In genomic region chr12:98743362-98743953, GRCh38 we compare ENCODE assay signal across 8 cellular contexts.
DNase-seq lines count a peak whose midpoint lies in the region; ATAC-seq and TF ChIP-seq lines count a peak whose summit lies in the region.

No MANE protein-coding gene starts in this region.

- no peaks in the 10 kb centered on the region for H3K9me2 ChIP-seq in hepatocyte (replicated peaks; ENCODE audit: insufficient read depth)

- no peak overlapping the region for H2AFZ ChIP-seq in hepatocyte

- no peak overlapping the region for H3K4me2 ChIP-seq in hepatocyte

- H3K27ac ChIP-seq in VCaP (no peak overlapping the region), hepatocyte (no peak overlapping the region), sigmoid colon (no peak overlapping the region)

- peak; percentile 51 for ATAC-seq in GM18517 (IDR thresholded peaks at IDR 0.05; ENCODE audit: unreplicated experiment)
- ATAC-seq in HG03571 (IDR thresholded peaks at IDR 0.05; ENCODE audit: unreplicated experiment), result peak; percentile 54

- TF ChIP-seq CTCF in AG09319 (IDR thresholded peaks at IDR 0.05; ENCODE audit: low read depth, low read length) (peak; percentile 34), VCaP (conservative IDR thresholded peaks at IDR 0.05) (peak; percentile 50), hepatocyte (IDR thresholded peaks at IDR 0.05; ENCODE audit: poor library complexity) (peak; percentile 33), sigmoid colon (IDR thresholded peaks at IDR 0.05) (no peak)

- no peak for DNase-seq in AG09319 (ENCODE audit: extremely low read depth, low read depth)
- DNase-seq in hepatocyte (ENCODE audit: low spot score), result no peak
- no peak for DNase-seq in NCI-H510A (lab: John Stamatoyannopoulos, UW)
- no peak for DNase-seq in NCI-H524 treated with DMSO at 0.1 percent for 48 hours (lab: John Stamatoyannopoulos, UW)
- no peak for DNase-seq in sigmoid colon

- WGBS in hepatocyte (ENCODE audit: low lambda C conversion rate, missing lambda C conversion rate), result 22% methylated on average over 4 of the region's 4 CpGs
- WGBS in sigmoid colon, 2 donors, result 12 to 24% methylated on average over 4 of the region's 4 CpGs

- no peaks in the 10 kb centered on the region for H3K79me2 ChIP-seq in hepatocyte

- no peaks in the 10 kb centered on the region for H4K20me1 ChIP-seq in hepatocyte (ENCODE audit: insufficient read depth, poor library complexity, severe bottlenecking)

- TF ChIP-seq EP300 in sigmoid colon (IDR thresholded peaks at IDR 0.05), result no peak

- TF ChIP-seq POLR2A in sigmoid colon (IDR thresholded peaks at IDR 0.05), result no peak

- intact Hi-C loops in sigmoid colon (cut with DNase I), result no loop called here

- H3K27me3 ChIP-seq in hepatocyte (peaks cover 12% of the 10 kb centered on the region), sigmoid colon (no peaks in the 10 kb centered on the region)

- no peak overlapping the region for H3K4me3 ChIP-seq in hepatocyte
- no peak overlapping the region for H3K4me3 ChIP-seq in sigmoid colon

- no peaks in the 10 kb centered on the region for H3K9me3 ChIP-seq in hepatocyte (ENCODE audit: low read depth)
- no peaks in the 10 kb centered on the region for H3K9me3 ChIP-seq in sigmoid colon

- H3K36me3 ChIP-seq in hepatocyte (replicated peaks; ENCODE audit: insufficient read depth, low read depth), result no peaks in the 10 kb centered on the region
- no peaks in the 10 kb centered on the region for H3K36me3 ChIP-seq in sigmoid colon

- no peaks in the 10 kb centered on the region for H3K4me1 ChIP-seq in hepatocyte (ENCODE audit: insufficient read depth)
- H3K4me1 ChIP-seq in sigmoid colon, result peaks cover 0 to 11% (median 5%) of the 10 kb centered on the region in 4 donors

Comparison
In these comparisons a context has a peak if more than half of its experiments do, and no peak if none do; other contexts are left out.
1. CTCF ChIP-seq: peak in AG09319 (single experiment), VCaP (single experiment) and hepatocyte (single experiment); none in sigmoid colon (0 of 4).